In the genomic region with DNA sequence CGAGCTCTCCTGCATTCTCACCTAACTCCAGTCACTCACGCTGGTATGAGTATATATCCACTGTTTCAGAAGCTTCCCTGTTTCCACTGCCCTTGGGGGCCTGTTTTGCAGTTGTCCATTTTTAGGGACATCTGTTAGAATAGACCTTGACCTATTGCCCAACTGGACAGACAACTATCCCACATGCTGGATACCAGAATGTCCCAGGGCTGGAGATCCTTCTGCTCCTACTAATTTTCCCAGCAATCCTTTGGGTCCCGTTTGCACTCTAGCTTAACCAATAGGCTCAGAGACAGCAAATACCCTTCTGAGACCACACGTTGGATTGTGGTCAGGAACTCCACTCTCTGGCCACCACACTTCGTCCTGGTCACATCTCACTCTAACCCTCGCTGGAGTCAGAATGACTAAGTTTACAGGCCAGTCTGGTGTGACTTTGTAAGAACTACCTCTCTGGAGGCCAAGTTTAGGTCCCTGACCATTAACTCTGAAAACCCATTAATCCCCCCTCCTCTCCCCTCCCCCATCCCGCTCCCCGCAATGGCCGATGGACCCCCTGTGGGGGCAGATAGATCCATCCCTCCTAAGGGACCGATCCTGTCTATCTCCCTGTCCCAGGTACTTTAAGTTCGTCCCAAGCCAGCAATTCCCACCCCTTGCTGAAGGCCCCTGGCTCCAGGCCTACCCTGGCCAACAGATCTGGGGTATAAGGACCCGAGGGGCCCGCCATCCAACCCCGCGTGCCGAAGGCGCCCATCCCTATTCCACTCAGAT, we compare ENCODE assay signal across 8 cellular contexts. TPM values are rescaled to one million over a fixed set of nuclear protein-coding genes. Genes with fewer than 3 reads are reported as not detected.
DNase-seq lines count a peak whose midpoint lies in the region; ATAC-seq, FAIRE-seq and TF ChIP-seq lines count a peak whose summit lies in the region.

No MANE protein-coding gene starts in this region.

- DNase-seq in Caco-2 (peak in 1 of 2 experiments; percentile 41), body of pancreas (peak in 3 of 4 donors; percentile 12 to 31 (median 26)), left kidney (ENCODE audit: low read depth, low spot score) (peak; percentile 51), suprapubic skin (ENCODE audit: low spot score in 2 of 2) (peak in 1 of 2 donors; percentile 71), H54 (ENCODE audit: insufficient read length, low spot score) (no peak), NCI-H1694 treated with DMSO at 0.1 percent for 48 hours (lab: John Stamatoyannopoulos, UW) (no peak)
- no peak for DNase-seq in Jurkat, Clone E6-1 (ENCODE audit: low read depth, low spot score)

- intact Hi-C loops in Caco-2 (cut with micrococcal nuclease; ENCODE audit: unreplicated experiment), result loop anchor here (2.0 to 10.0 kb wide), 2 partner anchors 35 to 189 kb away; a partner anchor contains a TSS
- intact Hi-C loops in body of pancreas (cut with DNase I), result no loop called here

- peak overlapping the region; percentile 89 for H3K4me3 Mint-ChIP-seq in Caco-2 (ENCODE audit: unreplicated experiment)

- TF ChIP-seq EP300 in suprapubic skin (IDR thresholded peaks at IDR 0.05), result no peak

- ATAC-seq in body of pancreas (peak; percentile 1), GM19452 (IDR thresholded peaks at IDR 0.05; ENCODE audit: unreplicated experiment) (no peak)

- BruUV-seq in Caco-2 (replicated peaks; lab: Mats Ljungman, UMichigan), result no TSS peak

- no peak for FAIRE-seq in H54 (lab: Jason Lieb, UNC)

- CTCF ChIA-PET in Caco-2 (lab: Charles Lee), result no interaction called here

- no peaks in the 10 kb centered on the region for H3K36me3 ChIP-seq in Caco-2 (ENCODE audit: control insufficient read depth, insufficient read depth, low read length)
- no peaks in the 10 kb centered on the region for H3K36me3 ChIP-seq in body of pancreas (replicated peaks in 1 of 2; ENCODE audit: insufficient read depth in 1 of 2, low read depth in 2 of 2)
- H3K36me3 ChIP-seq in suprapubic skin, result no peaks in the 10 kb centered on the region

- peak overlapping the region in 3 of 4 donors; percentile 74 to 86 (median 85) for H3K27ac ChIP-seq in body of pancreas
- H3K27ac ChIP-seq in suprapubic skin, result peak overlapping the region; percentile 93

- H3K36me3 Mint-ChIP-seq in Caco-2 (ENCODE audit: insufficient read depth, unreplicated experiment), result peaks cover 46% of the 10 kb centered on the region

- peak overlapping the region; percentile 96 for H3K4me3 ChIP-seq in Caco-2 (ENCODE audit: low read depth, low read length)
- H3K4me3 ChIP-seq in Jurkat, Clone E6-1 (ENCODE audit: low read length), result peak overlapping the region; percentile 90
- H3K4me3 ChIP-seq in body of pancreas, result peak overlapping the region in 1 of 2 donors; percentile 82
- H3K4me3 ChIP-seq in suprapubic skin, result peak overlapping the region; percentile 83

- TF ChIP-seq POLR2A in body of pancreas (IDR thresholded peaks at IDR 0.05) (peak in 1 of 3 donors; percentile 7), suprapubic skin (IDR thresholded peaks at IDR 0.05) (no peak), H54 (IDR thresholded peaks at IDR 0.05; ENCODE audit: low read depth, low read length) (no peak)

- no peaks in the 10 kb centered on the region for H3K27me3 Mint-ChIP-seq in Caco-2 (ENCODE audit: insufficient read depth, unreplicated experiment)

- peaks cover 24% of the 10 kb centered on the region for H3K4me1 ChIP-seq in Caco-2
- H3K4me1 ChIP-seq in body of pancreas, result peaks cover 28% of the 10 kb centered on the region
- peaks cover 44% of the 10 kb centered on the region for H3K4me1 ChIP-seq in suprapubic skin

- H3K27me3 ChIP-seq in Caco-2 (replicated peaks; ENCODE audit: control insufficient read depth, insufficient read depth, low read length), result no peaks in the 10 kb centered on the region
- no peaks in the 10 kb centered on the region for H3K27me3 ChIP-seq in body of pancreas
- H3K27me3 ChIP-seq in suprapubic skin, result no peaks in the 10 kb centered on the region

- WGBS in body of pancreas, 2 donors, result 20 to 30% methylated on average over 16 to 17 of the region's 17 CpGs
- 15% methylated on average over 17 of the region's 17 CpGs for WGBS in suprapubic skin

- H3K9me3 Mint-ChIP-seq in Caco-2 (ENCODE audit: unreplicated experiment), result no peaks in the 10 kb centered on the region

- no peak for TF ChIP-seq CTCF in Caco-2 (IDR thresholded peaks at IDR 0.05; ENCODE audit: insufficient read depth in 1 of 2, low read depth in 1 of 2, low read length in 1 of 2, severe bottlenecking in 1 of 2, unreplicated experiment in 1 of 2)
- no peak for TF ChIP-seq CTCF in body of pancreas (IDR thresholded peaks at IDR 0.05)
- TF ChIP-seq CTCF in suprapubic skin (IDR thresholded peaks at IDR 0.05), result no peak

- H3K9me3 ChIP-seq in Caco-2, result no peaks in the 10 kb centered on the region
- H3K9me3 ChIP-seq in body of pancreas, result no peaks in the 10 kb centered on the region
- H3K9me3 ChIP-seq in suprapubic skin, result no peaks in the 10 kb centered on the region

- peak overlapping the region; percentile 66 for H3K27ac Mint-ChIP-seq in Caco-2 (ENCODE audit: unreplicated experiment)

- POLR2A ChIA-PET in Caco-2 (lab: Charles Lee), result interaction anchor here (0.9 kb wide), 1 partner anchor 35 kb away, joined by 3 read pairs; no protein-coding TSS in a partner anchor

- H3K4me1 Mint-ChIP-seq in Caco-2 (ENCODE audit: low read depth, unreplicated experiment), result peaks cover 18% of the 10 kb centered on the region

RNA-seq across cellular contexts. Expression of a gene that starts 35.5 kb away (rescaled TPM):
- total RNA-seq in Caco-2 (2022) (47.7 and 47.9 TPM in 2 replicates), body of pancreas (10 to 100 TPM; 10.1 to 14.5 TPM), suprapubic skin (10 to 100 TPM; 25.1 to 34.5 (median 32.7) TPM)
- 82.1 TPM for polyA plus RNA-seq in Jurkat, Clone E6-1 (2012; ENCODE audit: insufficient read depth, insufficient read length)

Comparison
In these comparisons a context has a peak if more than half of its experiments do, and no peak if none do; other contexts are left out.
1. DNase-seq: peak in body of pancreas (3 of 4) and left kidney (single experiment); none in Jurkat, Clone E6-1 (single experiment), H54 (single experiment) and NCI-H1694 treated with DMSO at 0.1 percent for 48 hours (single experiment).